9 cellular contexts compared by ENCODE assay signal in the genomic region with DNA sequence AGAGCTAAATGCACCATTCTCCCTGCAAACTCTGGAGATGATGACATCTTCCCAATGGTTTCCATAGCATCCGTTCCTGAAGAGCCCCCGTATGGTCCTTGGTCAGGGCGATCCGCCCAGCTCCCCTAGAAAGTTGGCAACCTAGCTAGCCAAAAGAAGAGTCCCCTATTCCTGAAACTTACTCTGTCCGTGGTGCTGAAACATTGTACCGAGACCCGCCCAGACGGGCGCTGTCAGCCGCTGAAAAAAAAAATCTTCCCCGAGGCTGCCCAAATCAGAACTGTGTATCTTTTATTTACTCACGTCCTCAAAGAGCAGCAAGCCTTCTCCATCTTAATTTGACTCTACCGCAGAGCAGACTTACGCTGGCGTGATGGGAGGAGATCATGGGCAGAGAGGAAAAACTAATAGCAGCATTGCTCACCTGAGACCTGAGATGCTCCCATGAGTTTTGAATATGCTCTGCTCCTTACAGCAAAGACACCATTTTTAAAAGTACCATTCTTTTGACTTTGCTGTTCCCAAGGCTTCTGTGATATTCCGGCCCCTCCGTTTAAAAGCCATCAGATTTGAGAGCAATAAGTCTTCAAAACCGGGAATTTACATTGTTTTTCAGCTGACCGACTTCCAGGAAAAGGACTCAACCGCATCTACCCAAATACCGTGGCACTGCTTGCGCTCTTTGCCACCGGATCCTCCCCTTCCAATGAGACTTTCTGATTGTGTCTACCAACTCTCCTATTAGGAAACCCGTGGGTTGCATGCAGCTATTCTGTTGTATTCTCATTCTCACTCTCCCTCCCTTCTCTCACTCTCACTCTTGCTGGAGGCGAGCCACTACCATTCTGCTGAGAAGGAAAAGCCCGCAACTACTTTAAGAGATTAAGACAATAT. TPM values are rescaled to one million over a fixed set of nuclear protein-coding genes. Genes with fewer than 3 reads are reported as not detected.
DNase-seq lines count a peak whose midpoint lies in the region; ATAC-seq and TF ChIP-seq lines count a peak whose summit lies in the region.
"Had no signal": no experiment of that assay in that cellular context is flagged by ENCODE, and none has a peak within 500 bp of the region (broad histone marks: within the 10 kb centered on the region; RNA-seq: fewer than 3 reads in every experiment).

SLC17A6 (plus strand) TSS at position 811 of the 894 bp plus-strand sequence. CDS start 153 bp downstream, outside the sequence.

- WGBS in body of pancreas, 2 donors = 3 to 5% methylated on average over 26 of the region's 26 CpGs

- H3K27me3 ChIP-seq in body of pancreas = peaks cover 0 to 35% of the 10 kb centered on the region in 2 donors
- peaks cover 30% of the 10 kb centered on the region for H3K27me3 ChIP-seq in effector memory CD4-positive, alpha-beta T cell (replicated peaks; ENCODE audit: control insufficient read depth, insufficient read depth, low read length, poor library complexity, severe bottlenecking)

- H3K4me1 ChIP-seq in body of pancreas = peaks cover 9% of the 10 kb centered on the region
- no peaks in the 10 kb centered on the region for H3K4me1 ChIP-seq in effector memory CD4-positive, alpha-beta T cell (ENCODE audit: control insufficient read depth, insufficient read depth, low read length, poor library complexity, severe bottlenecking)

- H3K27me3 Mint-ChIP-seq in activated CD4-positive, alpha-beta T cell treated with anti-CD3 and anti-CD28 coated beads, Interleukin-2, amount 10 ng/mL, durations not matched to agents 7 days and 5 days = peaks cover 55% of the 10 kb centered on the region

- H3K36me3 ChIP-seq in body of pancreas (replicated peaks in 1 of 2; ENCODE audit: insufficient read depth in 1 of 2, low read depth in 2 of 2) = no peaks in the 10 kb centered on the region
- no peaks in the 10 kb centered on the region for H3K36me3 ChIP-seq in effector memory CD4-positive, alpha-beta T cell (ENCODE audit: control insufficient read depth, insufficient read depth, low read length)

- TF ChIP-seq POLR2A in body of pancreas (IDR thresholded peaks at IDR 0.05) = no peak

- H3K4me1 Mint-ChIP-seq in activated CD4-positive, alpha-beta T cell treated with anti-CD3 and anti-CD28 coated beads, Interleukin-2, amount 10 ng/mL, durations not matched to agents 7 days and 5 days = peaks cover 4% of the 10 kb centered on the region

- no peak for TF ChIP-seq CTCF in body of pancreas (IDR thresholded peaks at IDR 0.05)

- intact Hi-C loops in body of pancreas (cut with DNase I) = no loop called here

- no peaks in the 10 kb centered on the region for H3K9me3 ChIP-seq in body of pancreas
- no peaks in the 10 kb centered on the region for H3K9me3 ChIP-seq in effector memory CD4-positive, alpha-beta T cell (ENCODE audit: control insufficient read depth, low read length)

- no peak within 1 kb of the TSS for H3K27ac ChIP-seq in body of pancreas
- no peak within 1 kb of the TSS for H3K27ac ChIP-seq in effector memory CD4-positive, alpha-beta T cell (ENCODE audit: insufficient read depth, low read length, poor library complexity, severe bottlenecking)

- CTCF ChIA-PET in activated CD4-positive, alpha-beta T cell treated with anti-CD3 and anti-CD28 coated beads, Interleukin-2, amount 10 ng/mL, durations not matched to agents 7 days and 5 days (lab: Charles Lee) = no interaction called here

- H3K9me3 Mint-ChIP-seq in activated CD4-positive, alpha-beta T cell treated with anti-CD3 and anti-CD28 coated beads, Interleukin-2, amount 10 ng/mL, durations not matched to agents 7 days and 5 days = no peaks in the 10 kb centered on the region
- H3K9me3 Mint-ChIP-seq: activated B cell treated with CpG ODN at 0.5 μM for 24 hours had no signal

- H3K4me3 ChIP-seq in body of pancreas = no peak within 1 kb of the TSS
- no peak within 1 kb of the TSS for H3K4me3 ChIP-seq in effector memory CD4-positive, alpha-beta T cell (ENCODE audit: insufficient read depth, low read depth, low read length, poor library complexity, severe bottlenecking)

- H3K36me3 Mint-ChIP-seq in activated CD4-positive, alpha-beta T cell treated with anti-CD3 and anti-CD28 coated beads, Interleukin-2, amount 10 ng/mL, durations not matched to agents 7 days and 5 days (ENCODE audit: low read depth) = peaks cover 6% of the 10 kb centered on the region

- ATAC-seq in body of pancreas = no peak

- peak; percentile 19 for DNase-seq in activated CD4-positive, alpha-beta T cell treated with anti-CD3 and anti-CD28 coated beads, Interleukin-2, amount 10 ng/mL, durations not matched to agents 7 days and 5 days
- no peak for DNase-seq in activated CD4-positive, alpha-beta T cell treated with anti-CD3 and anti-CD28 coated beads, Interleukin-2, amount 50 U/mL, for 1 hour
- DNase-seq in NCI-H1694 (lab: John Stamatoyannopoulos, UW) (peak; percentile 45), body of pancreas (peak in 3 of 4 donors; percentile 8 to 28 (median 12)), occipital lobe (lab: John Stamatoyannopoulos, UW) (no peak), epidermal melanocyte (ENCODE audit: insufficient read length, low spot score) (no peak), DMS114 treated with DMSO at 0.1 percent for 48 hours (lab: John Stamatoyannopoulos, UW; ENCODE audit: unreplicated experiment) (no peak)
- DNase-seq in effector memory CD4-positive, alpha-beta T cell = no peak
- DNase-seq: activated B cell treated with CpG ODN at 0.5 μM for 24 hours had no signal

- no peak within 1 kb of the TSS for H3K4me3 Mint-ChIP-seq in activated CD4-positive, alpha-beta T cell treated with anti-CD3 and anti-CD28 coated beads, Interleukin-2, amount 10 ng/mL, durations not matched to agents 7 days and 5 days
- H3K4me3 Mint-ChIP-seq: activated B cell treated with CpG ODN at 0.5 μM for 24 hours had no signal

- no peak within 1 kb of the TSS for H3K27ac Mint-ChIP-seq in activated CD4-positive, alpha-beta T cell treated with anti-CD3 and anti-CD28 coated beads, Interleukin-2, amount 10 ng/mL, durations not matched to agents 7 days and 5 days
- H3K27ac Mint-ChIP-seq: activated B cell treated with CpG ODN at 0.5 μM for 24 hours had no signal

- POLR2A ChIA-PET in activated CD4-positive, alpha-beta T cell treated with anti-CD3 and anti-CD28 coated beads, Interleukin-2, amount 10 ng/mL, durations not matched to agents 7 days and 5 days (lab: Charles Lee) = no interaction called here

RNA-seq across cellular contexts. Expression of gene SLC17A6, which starts in this region (rescaled TPM):
- not detected for total RNA-seq in activated CD4-positive, alpha-beta T cell treated with anti-CD3 and anti-CD28 coated beads, Interleukin-2, amount 10 ng/mL, durations not matched to agents 7 days and 5 days
- total RNA-seq in body of pancreas (not detected), occipital lobe (21.2 TPM)
- total RNA-seq: activated B cell treated with CpG ODN at 0.5 μM for 24 hours had no signal

Comparison
In these comparisons a context has a peak if more than half of its experiments do, and no peak if none do; other contexts are left out.
1. RNA of gene SLC17A6 (total RNA-seq): 21.2 TPM in occipital lobe (single experiment); not detected in activated CD4-positive, alpha-beta T cell treated with anti-CD3 and anti-CD28 coated beads, Interleukin-2, amount 10 ng/mL, durations not matched to agents 7 days and 5 days and not detected in body of pancreas; every median in the first group is over 10 times any median in the second.
2. Peak in DNase-seq in activated CD4-positive, alpha-beta T cell treated with anti-CD3 and anti-CD28 coated beads, Interleukin-2, amount 10 ng/mL, durations not matched to agents 7 days and 5 days; RNA of the gene not detected or under 1 TPM.
3. Peak in DNase-seq in body of pancreas; RNA of the gene not detected or under 1 TPM.